10 cellular contexts compared by ENCODE assay signal in genomic region chr17:41775394-41776226, GRCh38. TPM values are rescaled to one million over a fixed set of nuclear protein-coding genes. Genes with fewer than 3 reads are reported as not detected.
A peak's percentile ranks its signal among the peaks of the same experiment; 100 is the strongest.
DNase-seq lines count a peak whose midpoint lies in the region; ATAC-seq, FAIRE-seq and TF ChIP-seq lines count a peak whose summit lies in the region.
"Had no signal": no experiment of that assay in that cellular context is flagged by ENCODE, and none has a peak within 500 bp of the region (broad histone marks: within the 10 kb centered on the region; RNA-seq: fewer than 3 reads in every experiment).

No MANE protein-coding gene starts in this region.

- BruUV-seq in HepG2 (replicated peaks; lab: Mats Ljungman, UMichigan): no TSS peak

- DNase-seq in HepG2 (ENCODE audit: low spot score) (no peak), head of caudate nucleus (peak; percentile 42 to 90 (median 76)), NCI-H2171 (lab: John Stamatoyannopoulos, UW) (no peak)
- DNase-seq in stimulated activated CD4-positive, alpha-beta T cell treated with anti-CD3 and anti-CD28 coated beads, Interleukin-4, amount 100 ng/mL, for 24 hours: no peak
- DNase-seq in activated effector memory CD4-positive, alpha-beta T cell treated with anti-CD3 and anti-CD28 coated beads, Interleukin-2, amount 50 U/mL, for 16 hours: no peak
- DNase-seq: activated naive CD4-positive, alpha-beta T cell treated with anti-CD3 and anti-CD28 coated beads, Interleukin-2, amount 10 ng/mL, durations not matched to agents 7 days and 5 days; NCI-H446 had no signal

- H3K4me3 ChIP-seq in liver (ENCODE audit: low read depth in 1 of 3, low read length in 3 of 3) (no peak overlapping the region), HepG2 (replicated peaks in 1 of 3; ENCODE audit: insufficient read depth in 1 of 3, low read depth in 2 of 3, low read length in 3 of 3) (no peak overlapping the region)

- H3K79me2 ChIP-seq in HepG2 (ENCODE audit: insufficient read depth, low read length): no peaks in the 10 kb centered on the region

- H3K27ac Mint-ChIP-seq in nephron: peak overlapping the region; percentile 60 to 88 (median 81)
- H3K27ac Mint-ChIP-seq: activated naive CD4-positive, alpha-beta T cell treated with anti-CD3 and anti-CD28 coated beads, Interleukin-2, amount 10 ng/mL, durations not matched to agents 7 days and 5 days had no signal

- peaks cover 7% of the 10 kb centered on the region for H3K27me3 Mint-ChIP-seq in nephron (ENCODE audit: low read depth)

- H3K9ac ChIP-seq in liver (ENCODE audit: low read depth in 1 of 2, low read length in 2 of 2): no peak overlapping the region
- H3K9ac ChIP-seq in HepG2 (ENCODE audit: insufficient read depth, low read depth, low read length): no peak overlapping the region

- peaks cover 20% of the 10 kb centered on the region for H3K36me3 Mint-ChIP-seq in nephron (ENCODE audit: low read depth)
- H3K36me3 Mint-ChIP-seq: activated naive CD4-positive, alpha-beta T cell treated with anti-CD3 and anti-CD28 coated beads, Interleukin-2, amount 10 ng/mL, durations not matched to agents 7 days and 5 days had no signal

- H3K9me3 ChIP-seq in liver (ENCODE audit: control insufficient read depth in 4 of 4, low read length in 3 of 4) (no peaks in the 10 kb centered on the region), HepG2 (ENCODE audit: low read length) (no peaks in the 10 kb centered on the region)

- peaks cover 41% of the 10 kb centered on the region for H3K4me1 Mint-ChIP-seq in nephron
- H3K4me1 Mint-ChIP-seq: activated naive CD4-positive, alpha-beta T cell treated with anti-CD3 and anti-CD28 coated beads, Interleukin-2, amount 10 ng/mL, durations not matched to agents 7 days and 5 days had no signal

- no peak overlapping the region for H3K4me2 ChIP-seq in HepG2 (ENCODE audit: low read depth, low read length)

- H3K9me3 Mint-ChIP-seq in nephron: no peaks in the 10 kb centered on the region
- H3K9me3 Mint-ChIP-seq: activated naive CD4-positive, alpha-beta T cell treated with anti-CD3 and anti-CD28 coated beads, Interleukin-2, amount 10 ng/mL, durations not matched to agents 7 days and 5 days had no signal

- in situ Hi-C loops in HepG2 (cut with HindIII; ENCODE audit: extremely low pct_ligation_motif_present, low pct_unique_long_range_greater_than_20kb): no loop called here

- H3K4me3 Mint-ChIP-seq in nephron: peak overlapping the region in 2 of 3 experiments; percentile 31 to 40
- H3K4me3 Mint-ChIP-seq: activated naive CD4-positive, alpha-beta T cell treated with anti-CD3 and anti-CD28 coated beads, Interleukin-2, amount 10 ng/mL, durations not matched to agents 7 days and 5 days had no signal

- WGBS in liver: 80% methylated on average over 12 of the region's 12 CpGs
- WGBS in HepG2 (ENCODE audit: low lambda C conversion rate): 97% methylated on average over 12 of the region's 12 CpGs

- peaks cover 23 to 63% (median 56%) of the 10 kb centered on the region in 4 donors for H3K4me1 ChIP-seq in liver (ENCODE audit: control insufficient read depth in 4 of 4, insufficient read depth in 4 of 4, low read length in 3 of 4)
- H3K4me1 ChIP-seq in HepG2 (ENCODE audit: insufficient read depth, low read length): peaks cover 60% of the 10 kb centered on the region

- FAIRE-seq in HepG2 (lab: Jason Lieb, UNC): no peak

- TF ChIP-seq CTCF in liver (IDR thresholded peaks at IDR 0.05; ENCODE audit: low read depth, low read length, missing input control): no peak
- TF ChIP-seq CTCF in HepG2 (CRISPR knock-in tag; IDR thresholded peaks at IDR 0.05): no peak
- TF ChIP-seq CTCF in nephron (IDR thresholded peaks at IDR 0.05; ENCODE audit: unreplicated experiment in 3 of 3): no peak

- no peak for TF ChIP-seq POLR2A in HepG2 (IDR thresholded peaks at IDR 0.05; ENCODE audit: insufficient read depth in 1 of 2, low read depth in 2 of 2, low read length in 2 of 2)

- H3K27ac ChIP-seq in liver (ENCODE audit: low read depth in 1 of 2, low read length in 2 of 2) (peak overlapping the region; percentile 14 to 80), HepG2 (ENCODE audit: extremely low read length, insufficient read depth, low read length) (no peak overlapping the region)

- no peak overlapping the region for H2AFZ ChIP-seq in HepG2 (ENCODE audit: low read length)

- ATAC-seq in HepG2: no peak
- no peak for ATAC-seq in HG02870 (IDR thresholded peaks at IDR 0.05; ENCODE audit: unreplicated experiment)

- POLR2A ChIA-PET in HepG2 (lab: Yijun Ruan, JAX): interaction anchor here (0.9 to 3.6 kb wide), 4 partner anchors 10 to 36 kb away, joined by 3 to 95 read pairs (median 28); partner anchors contain the start of genes FKBP10, JUP and P3H4

- H4K20me1 ChIP-seq in HepG2 (ENCODE audit: insufficient read depth, low read length): no peaks in the 10 kb centered on the region

- intact Hi-C loops in HepG2 (cut with micrococcal nuclease; ENCODE audit: unreplicated experiment): no loop called here
- intact Hi-C loops in head of caudate nucleus (cut with DNase I): no loop called here

- H3K27me3 ChIP-seq in liver (ENCODE audit: control insufficient read depth in 4 of 4, insufficient read depth in 4 of 4, low read length in 3 of 4) (no peaks in the 10 kb centered on the region), HepG2 (ENCODE audit: control insufficient read depth in 1 of 2, insufficient read depth in 2 of 2, low read length in 2 of 2) (no peaks in the 10 kb centered on the region)

- TF ChIP-seq RAD21 in liver (IDR thresholded peaks at IDR 0.05) (no peak), HepG2 (CRISPR knock-in tag; IDR thresholded peaks at IDR 0.05) (no peak)

- no peak for TF ChIP-seq EP300 in HepG2 (IDR thresholded peaks at IDR 0.05; ENCODE audit: low read depth in 2 of 2, low read length in 2 of 2)
- no peak for TF ChIP-seq EP300 in HepG2 (CRISPR knock-in tag; IDR thresholded peaks at IDR 0.05; ENCODE audit: borderline replicate concordance)

- CTCF ChIA-PET in HepG2 (lab: Yijun Ruan, JAX; ENCODE audit: low intra/inter-chr PET ratio, low total read pairs): no interaction called here

- H3K36me3 ChIP-seq in liver (ENCODE audit: control insufficient read depth in 4 of 4, insufficient read depth in 3 of 4, low read depth in 1 of 4, low read length in 3 of 4) (peaks cover 0 to 2% (median under 1%) of the 10 kb centered on the region in 4 donors), HepG2 (replicated peaks in 1 of 2; ENCODE audit: control insufficient read depth in 1 of 2, insufficient read depth in 2 of 2, low read length in 2 of 2) (peaks cover 2 to 10% of the 10 kb centered on the region in 2 experiments; a peak in 3 of 5 replicates)

RNA-seq across cellular contexts. Expression of gene JUP, which starts 10.9 kb away (rescaled TPM):
- total RNA-seq in liver (10 to 100 TPM; 40.7 to 56.0 TPM), HepG2 (2016; rRNA removed; fragmentation: Illumina TruSeq; extraction: Trizol) (20.6 and 20.9 TPM in 2 replicates)
- polyA plus RNA-seq in liver (10 to 100 TPM; 39.1 to 47.7 TPM), HepG2 (2011; rRNA removed) (12.1 and 21.4 TPM in 2 replicates)
- 6.9 and 7.8 TPM in 2 replicates for total RNA-seq in HepG2 (2016; cell fraction: cytosol; rRNA removed; fragmentation: Illumina TruSeq; extraction: Trizol; ENCODE audit: low read depth)
- total RNA-seq in HepG2 (2016; cell fraction: insoluble cytoplasmic fraction; rRNA removed; fragmentation: Illumina TruSeq; extraction: Trizol): 16.7 and 22.4 TPM in 2 replicates
- total RNA-seq in HepG2 (2016; cell fraction: membrane; rRNA removed; fragmentation: Illumina TruSeq; extraction: Trizol): 11.7 and 12.0 TPM in 2 replicates
- total RNA-seq in HepG2 (2016; cell fraction: nucleus; rRNA removed; fragmentation: Illumina TruSeq; extraction: Trizol): 15.0 and 20.7 TPM in 2 replicates
- polyA plus RNA-seq in HepG2 (2011; cell fraction: cytosol; rRNA removed): 8.9 and 10.9 TPM in 2 replicates
- 23.8 and 30.1 TPM in 2 replicates for polyA plus RNA-seq in HepG2 (2011; cell fraction: nucleus; rRNA removed)
- 36.1 and 37.0 TPM in 2 replicates for polyA plus RNA-seq in HepG2 (2012)
- 3.5 and 4.6 TPM in 2 replicates for polyA plus RNA-seq in HepG2 (2016; cell fraction: cytosol; fragmentation: Illumina TruSeq; extraction: Trizol; ENCODE audit: low read depth)
- 22.1 and 35.3 TPM in 2 replicates for polyA plus RNA-seq in HepG2 (2016; cell fraction: insoluble cytoplasmic fraction; fragmentation: Illumina TruSeq; extraction: Trizol; ENCODE audit: low read depth)
- polyA plus RNA-seq in HepG2 (2016; cell fraction: membrane; fragmentation: Illumina TruSeq; extraction: Trizol; ENCODE audit: low read depth): 9.5 and 10.0 TPM in 2 replicates
- 24.1 and 25.5 TPM in 2 replicates for polyA plus RNA-seq in HepG2 (2016; cell fraction: nucleus; fragmentation: Illumina TruSeq; extraction: Trizol; ENCODE audit: insufficient read depth, low read depth)
- polyA minus RNA-seq in HepG2 (2011; rRNA and poly(A)+ RNA removed; ENCODE audit: low replicate concordance): 43.6 and 59.1 TPM in 2 replicates
- 25.9 and 32.6 TPM in 2 replicates for polyA minus RNA-seq in HepG2 (2011; cell fraction: cytosol; rRNA and poly(A)+ RNA removed)
- 13.5 and 13.8 TPM in 2 replicates for polyA minus RNA-seq in HepG2 (2011; cell fraction: nucleus; rRNA and poly(A)+ RNA removed)

RNA-seq across cellular contexts. Expression of gene P3H4, which starts 36.1 kb away (rescaled TPM):
- 1 to 10 TPM; 2.6 to 5.6 TPM for total RNA-seq in liver
- polyA plus RNA-seq in liver: 1 to 10 TPM; 1.7 to 2.0 TPM
- 13.5 and 37.1 TPM in 2 replicates for total RNA-seq in HepG2 (2016; rRNA removed; fragmentation: Illumina TruSeq; extraction: Trizol)
- 12.6 and 14.5 TPM in 2 replicates for total RNA-seq in HepG2 (2016; cell fraction: cytosol; rRNA removed; fragmentation: Illumina TruSeq; extraction: Trizol; ENCODE audit: low read depth)
- 12.2 and 37.7 TPM in 2 replicates for total RNA-seq in HepG2 (2016; cell fraction: insoluble cytoplasmic fraction; rRNA removed; fragmentation: Illumina TruSeq; extraction: Trizol)
- 17.3 and 17.5 TPM in 2 replicates for total RNA-seq in HepG2 (2016; cell fraction: membrane; rRNA removed; fragmentation: Illumina TruSeq; extraction: Trizol)
- 28.1 and 32.5 TPM in 2 replicates for total RNA-seq in HepG2 (2016; cell fraction: nucleus; rRNA removed; fragmentation: Illumina TruSeq; extraction: Trizol)
- 50.6 and 54.9 TPM in 2 replicates for polyA plus RNA-seq in HepG2 (2011; rRNA removed)
- 37.2 and 55.7 TPM in 2 replicates for polyA plus RNA-seq in HepG2 (2011; cell fraction: cytosol; rRNA removed)
- 33.0 and 36.4 TPM in 2 replicates for polyA plus RNA-seq in HepG2 (2011; cell fraction: nucleus; rRNA removed)
- 22.4 and 34.3 TPM in 2 replicates for polyA plus RNA-seq in HepG2 (2012)
- 4.6 and 5.5 TPM in 2 replicates for polyA plus RNA-seq in HepG2 (2016; cell fraction: cytosol; fragmentation: Illumina TruSeq; extraction: Trizol; ENCODE audit: low read depth)
- polyA plus RNA-seq in HepG2 (2016; cell fraction: insoluble cytoplasmic fraction; fragmentation: Illumina TruSeq; extraction: Trizol; ENCODE audit: low read depth): 14.8 and 17.0 TPM in 2 replicates
- polyA plus RNA-seq in HepG2 (2016; cell fraction: membrane; fragmentation: Illumina TruSeq; extraction: Trizol; ENCODE audit: low read depth): 9.6 and 11.3 TPM in 2 replicates
- polyA plus RNA-seq in HepG2 (2016; cell fraction: nucleus; fragmentation: Illumina TruSeq; extraction: Trizol; ENCODE audit: insufficient read depth, low read depth): 63.5 and 69.5 TPM in 2 replicates
- polyA minus RNA-seq in HepG2 (2011; rRNA and poly(A)+ RNA removed; ENCODE audit: low replicate concordance): 44.3 and 65.0 TPM in 2 replicates
- 22.5 and 26.8 TPM in 2 replicates for polyA minus RNA-seq in HepG2 (2011; cell fraction: cytosol; rRNA and poly(A)+ RNA removed)
- 21.6 and 23.9 TPM in 2 replicates for polyA minus RNA-seq in HepG2 (2011; cell fraction: nucleus; rRNA and poly(A)+ RNA removed)

RNA-seq across cellular contexts. Expression of gene FKBP10, which starts 37.2 kb away (rescaled TPM):
- 10 to 100 TPM in 1 of 2 donors, 1 to 10 TPM in 1; 6.2 to 17.6 TPM for total RNA-seq in liver
- polyA plus RNA-seq in liver: 1 to 10 TPM in 1 of 2 donors, under 1 TPM in 1; 0.71 to 5.0 TPM
- total RNA-seq in HepG2 (2016; rRNA removed; fragmentation: Illumina TruSeq; extraction: Trizol): 46.5 and 149 TPM in 2 replicates
- total RNA-seq in HepG2 (2016; cell fraction: cytosol; rRNA removed; fragmentation: Illumina TruSeq; extraction: Trizol; ENCODE audit: low read depth): 31.7 and 32.8 TPM in 2 replicates
- 37.6 and 157 TPM in 2 replicates for total RNA-seq in HepG2 (2016; cell fraction: insoluble cytoplasmic fraction; rRNA removed; fragmentation: Illumina TruSeq; extraction: Trizol)
- 42.3 and 48.1 TPM in 2 replicates for total RNA-seq in HepG2 (2016; cell fraction: membrane; rRNA removed; fragmentation: Illumina TruSeq; extraction: Trizol)
- 148 and 181 TPM in 2 replicates for total RNA-seq in HepG2 (2016; cell fraction: nucleus; rRNA removed; fragmentation: Illumina TruSeq; extraction: Trizol)
- 543 and 573 TPM in 2 replicates for polyA plus RNA-seq in HepG2 (2011; rRNA removed)
- 288 and 579 TPM in 2 replicates for polyA plus RNA-seq in HepG2 (2011; cell fraction: cytosol; rRNA removed)
- 3,059 and 4,867 TPM in 2 replicates for polyA plus RNA-seq in HepG2 (2011; cell fraction: nucleus; rRNA removed)
- polyA plus RNA-seq in HepG2 (2012): 224 and 292 TPM in 2 replicates
- polyA plus RNA-seq in HepG2 (2016; cell fraction: cytosol; fragmentation: Illumina TruSeq; extraction: Trizol; ENCODE audit: low read depth): 18.4 and 19.7 TPM in 2 replicates
- 46.0 and 56.5 TPM in 2 replicates for polyA plus RNA-seq in HepG2 (2016; cell fraction: insoluble cytoplasmic fraction; fragmentation: Illumina TruSeq; extraction: Trizol; ENCODE audit: low read depth)
- polyA plus RNA-seq in HepG2 (2016; cell fraction: membrane; fragmentation: Illumina TruSeq; extraction: Trizol; ENCODE audit: low read depth): 32.1 and 36.5 TPM in 2 replicates
- polyA plus RNA-seq in HepG2 (2016; cell fraction: nucleus; fragmentation: Illumina TruSeq; extraction: Trizol; ENCODE audit: insufficient read depth, low read depth): 597 and 623 TPM in 2 replicates
- 133 and 613 TPM in 2 replicates for polyA minus RNA-seq in HepG2 (2011; rRNA and poly(A)+ RNA removed; ENCODE audit: low replicate concordance)
- polyA minus RNA-seq in HepG2 (2011; cell fraction: cytosol; rRNA and poly(A)+ RNA removed): 159 and 170 TPM in 2 replicates
- polyA minus RNA-seq in HepG2 (2011; cell fraction: nucleus; rRNA and poly(A)+ RNA removed): 231 and 275 TPM in 2 replicates

RNA-seq across cellular contexts. Expression of gene HAP1, which starts 41.2 kb away (rescaled TPM):
- total RNA-seq in liver: under 1 TPM; under 0.01 to 0.05 TPM
- under 1 TPM; 0.02 to 0.04 TPM for polyA plus RNA-seq in liver
- total RNA-seq in HepG2 (2016; rRNA removed; fragmentation: Illumina TruSeq; extraction: Trizol): 0.07 and 0.08 TPM in 2 replicates
- not detected in 2 replicates for total RNA-seq in HepG2 (2016; cell fraction: cytosol; rRNA removed; fragmentation: Illumina TruSeq; extraction: Trizol; ENCODE audit: low read depth)
- 0.07 and 0.11 TPM in 2 replicates for total RNA-seq in HepG2 (2016; cell fraction: insoluble cytoplasmic fraction; rRNA removed; fragmentation: Illumina TruSeq; extraction: Trizol)
- 0.03 TPM in 1 of 2 replicates, not detected in the other for total RNA-seq in HepG2 (2016; cell fraction: membrane; rRNA removed; fragmentation: Illumina TruSeq; extraction: Trizol)
- total RNA-seq in HepG2 (2016; cell fraction: nucleus; rRNA removed; fragmentation: Illumina TruSeq; extraction: Trizol): 0.12 TPM in 1 of 2 replicates, not detected in the other
- polyA plus RNA-seq in HepG2 (2011; rRNA removed): 0.07 and 0.30 TPM in 2 replicates
- 0.07 and 0.08 TPM in 2 replicates for polyA plus RNA-seq in HepG2 (2011; cell fraction: cytosol; rRNA removed)
- 1.1 TPM in 2 replicates for polyA plus RNA-seq in HepG2 (2011; cell fraction: nucleus; rRNA removed)
- 0.13 and 0.19 TPM in 2 replicates for polyA plus RNA-seq in HepG2 (2012)
- not detected in 2 replicates for polyA plus RNA-seq in HepG2 (2016; cell fraction: cytosol; fragmentation: Illumina TruSeq; extraction: Trizol; ENCODE audit: low read depth)
- polyA plus RNA-seq in HepG2 (2016; cell fraction: insoluble cytoplasmic fraction; fragmentation: Illumina TruSeq; extraction: Trizol; ENCODE audit: low read depth): 0.11 TPM in 1 of 2 replicates, not detected in the other
- not detected in 2 replicates for polyA plus RNA-seq in HepG2 (2016; cell fraction: membrane; fragmentation: Illumina TruSeq; extraction: Trizol; ENCODE audit: low read depth)
- polyA plus RNA-seq in HepG2 (2016; cell fraction: nucleus; fragmentation: Illumina TruSeq; extraction: Trizol; ENCODE audit: insufficient read depth, low read depth): 0.11 and 0.15 TPM in 2 replicates
- 0.07 TPM in 1 of 2 replicates, not detected in the other for polyA minus RNA-seq in HepG2 (2011; rRNA and poly(A)+ RNA removed; ENCODE audit: low replicate concordance)
- not detected in 2 replicates for polyA minus RNA-seq in HepG2 (2011; cell fraction: cytosol; rRNA and poly(A)+ RNA removed)
- 0.12 and 0.26 TPM in 2 replicates for polyA minus RNA-seq in HepG2 (2011; cell fraction: nucleus; rRNA and poly(A)+ RNA removed)

Comparison
In these comparisons a context has a peak if more than half of its experiments do, and no peak if none do; other contexts are left out.
1. DNase-seq: peak in head of caudate nucleus (42 of 42); none in HepG2 (single experiment), NCI-H2171 (single experiment), stimulated activated CD4-positive, alpha-beta T cell treated with anti-CD3 and anti-CD28 coated beads, Interleukin-4, amount 100 ng/mL, for 24 hours (single experiment) and activated effector memory CD4-positive, alpha-beta T cell treated with anti-CD3 and anti-CD28 coated beads, Interleukin-2, amount 50 U/mL, for 16 hours (single experiment).